13 cellular contexts compared by ENCODE assay signal in the genomic region with DNA sequence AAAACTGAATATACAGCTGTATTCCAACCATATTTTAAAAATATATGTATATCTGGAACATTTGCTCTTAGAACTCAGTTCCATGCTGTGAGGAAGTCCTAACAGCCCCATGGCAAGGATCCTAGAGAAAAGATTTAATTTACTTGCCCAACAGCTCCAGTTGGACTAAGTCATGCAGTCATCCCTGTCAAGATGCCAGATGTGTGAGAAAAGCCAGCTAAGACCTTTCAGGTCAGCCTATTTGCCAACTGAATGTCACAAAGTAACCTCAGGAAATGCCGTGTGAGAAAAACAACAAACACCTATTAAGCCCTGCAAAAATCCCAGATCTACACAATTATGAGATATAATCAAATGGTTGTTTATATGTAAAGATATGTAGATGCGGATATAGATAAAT.
DNase-seq lines count a peak whose midpoint lies in the region; ATAC-seq, FAIRE-seq and TF ChIP-seq lines count a peak whose summit lies in the region.
"Had no signal": no experiment of that assay in that cellular context is flagged by ENCODE, and none has a peak within 500 bp of the region (broad histone marks: within the 10 kb centered on the region; RNA-seq: fewer than 3 reads in every experiment).

No MANE protein-coding gene starts in this region.

- ATAC-seq in HG03045 (IDR thresholded peaks at IDR 0.05; ENCODE audit: unreplicated experiment), result no peak
- ATAC-seq: left colon, right lobe of liver had no signal

- DNase-seq in AG08396 (ENCODE audit: low spot score) (peak; percentile 56), HT-29 (ENCODE audit: low spot score) (peak; percentile 20), astrocyte of the cerebellum (ENCODE audit: low read depth) (peak; percentile 56), lung microvascular endothelial cell (ENCODE audit: low read depth in 2 of 2) (peak; percentile 29 to 89), D721Med (ENCODE audit: insufficient read length, low spot score) (no peak), DMS153 treated with DMSO at 0.1 percent for 48 hours (lab: John Stamatoyannopoulos, UW; ENCODE audit: unreplicated experiment) (no peak)
- DNase-seq in activated CD4-positive, alpha-beta T cell treated with anti-CD3 and anti-CD28 coated beads for 4 hours, result no peak
- DNase-seq: CD4-positive, CD25-positive, alpha-beta regulatory T cell; left colon; NCI-H1436; right lobe of liver had no signal

- TF ChIP-seq CTCF in astrocyte of the cerebellum (IDR thresholded peaks at IDR 0.05; ENCODE audit: low read depth, low read length, missing control alignments) (no peak), D721Med (IDR thresholded peaks at IDR 0.05; ENCODE audit: insufficient read depth, missing control alignments) (no peak)

- FAIRE-seq in D721Med (lab: Jason Lieb, UNC), result no peak

- in situ Hi-C loops in astrocyte of the cerebellum (cut with HindIII; ENCODE audit: low sequenced_read_pairs), result no loop called here

- H3K4me3 ChIP-seq in astrocyte of the cerebellum (ENCODE audit: low read depth, low read length), result no peak overlapping the region
- H3K4me3 ChIP-seq: right lobe of liver, SJSA1 had no signal

Comparison
In these comparisons a context has a peak if more than half of its experiments do, and no peak if none do; other contexts are left out.
1. DNase-seq: peak in AG08396 (single experiment), HT-29 (single experiment), astrocyte of the cerebellum (single experiment) and lung microvascular endothelial cell (2 of 2); none in activated CD4-positive, alpha-beta T cell treated with anti-CD3 and anti-CD28 coated beads for 4 hours (0 of 2), D721Med (single experiment) and DMS153 treated with DMSO at 0.1 percent for 48 hours (single experiment).